In genomic region chr22:23075525-23076216, GRCh38 we compare ENCODE assay signal across 24 cellular contexts. TPM values are rescaled to one million over a fixed set of nuclear protein-coding genes. Genes with fewer than 3 reads are reported as not detected.
DNase-seq lines count a peak whose midpoint lies in the region; ATAC-seq, FAIRE-seq and TF ChIP-seq lines count a peak whose summit lies in the region.
"Had no signal": no experiment of that assay in that cellular context is flagged by ENCODE, and none has a peak within 500 bp of the region (broad histone marks: within the 10 kb centered on the region; RNA-seq: fewer than 3 reads in every experiment).

No MANE protein-coding gene starts in this region.

- intact Hi-C loops in left cardiac atrium (cut with DNase I) (no loop called here), left ventricle myocardium inferior (cut with micrococcal nuclease) (no loop called here)

- DNase-seq in left cardiac atrium (peak; percentile 3), left ventricle myocardium inferior (no peak), SK-MEL-5 (ENCODE audit: low read depth, low spot score) (peak; percentile 9), kidney tubule cell (ENCODE audit: low spot score) (peak; percentile 53), urothelium cell line (ENCODE audit: low spot score) (no peak), NCI-H526 (lab: John Stamatoyannopoulos, UW) (no peak)
- DNase-seq: activated CD4-positive, CD25-positive, alpha-beta regulatory T cell; activated CD8-positive, alpha-beta T cell treated with anti-CD3 and anti-CD28 coated beads, Interleukin-2, amount 10 ng/mL, durations not matched to agents 7 days and 5 days; activated T-cell treated with anti-CD3 and anti-CD28 coated beads, Interleukin-2, amount 50 U/mL, for 48 hours; CD4-positive, CD25-positive, alpha-beta regulatory T cell; DMS153; effector memory CD8-positive, alpha-beta T cell; head of caudate nucleus; NCI-H1417 treated with DMSO at 0.1 percent for 48 hours; NCI-H2171 treated with DMSO at 0.1 percent for 48 hours; NCI-H748 treated with DMSO at 0.1 percent for 48 hours; stimulated activated CD4-positive, alpha-beta T cell treated with anti-CD3 and anti-CD28 coated beads, Interleukin-2, amount 100 ng/mL, for 48 hours; stimulated activated naive CD8-positive, alpha-beta T cell treated with anti-CD3 and anti-CD28 coated beads, Interleukin-15, amount 100 ng/mL, for 72 hours had no signal

- no peak overlapping the region for H3K4me3 ChIP-seq in left ventricle myocardium inferior
- H3K4me3 ChIP-seq: A549, ovary, upper lobe of right lung had no signal

- TF ChIP-seq CTCF in left ventricle myocardium inferior (IDR thresholded peaks at IDR 0.05; ENCODE audit: borderline replicate concordance), result no peak

- no peaks in the 10 kb centered on the region for H3K9me3 ChIP-seq in left ventricle myocardium inferior (replicated peaks)
- H3K9me3 ChIP-seq: A549, ovary, upper lobe of right lung had no signal

- ATAC-seq in left cardiac atrium (no peak), HG02642 (IDR thresholded peaks at IDR 0.05; ENCODE audit: poor library complexity, unreplicated experiment) (no peak), HG03045 (IDR thresholded peaks at IDR 0.05; ENCODE audit: unreplicated experiment) (no peak)
- ATAC-seq: A549; activated CD8-positive, alpha-beta T cell treated with anti-CD3 and anti-CD28 coated beads, Interleukin-2, amount 10 ng/mL, durations not matched to agents 7 days and 5 days; effector memory CD8-positive, alpha-beta T cell; stimulated activated naive CD8-positive, alpha-beta T cell treated with anti-CD3 and anti-CD28 coated beads, Interleukin-15, amount 100 ng/mL, for 72 hours; upper lobe of right lung had no signal

- H3K4me1 ChIP-seq in left ventricle myocardium inferior, result peaks cover 14% of the 10 kb centered on the region
- H3K4me1 ChIP-seq: upper lobe of right lung had no signal

- in situ Hi-C loops in SK-MEL-5 (cut with HindIII; ENCODE audit: low pct_unique_long_range_greater_than_20kb, low sequenced_read_pairs), result no loop called here

- no peaks in the 10 kb centered on the region for H3K36me3 ChIP-seq in left ventricle myocardium inferior
- H3K36me3 ChIP-seq: ovary, upper lobe of right lung had no signal

- no peak overlapping the region for H3K27ac ChIP-seq in left ventricle myocardium inferior (replicated peaks)
- H3K27ac ChIP-seq: A549, ovary, upper lobe of right lung had no signal

- FAIRE-seq in urothelium cell line (lab: Jason Lieb, UNC), result peak; percentile 58
- FAIRE-seq: A549, astrocyte had no signal

- H3K27me3 ChIP-seq in left ventricle myocardium inferior (ENCODE audit: low read depth), result no peaks in the 10 kb centered on the region
- H3K27me3 ChIP-seq: ovary, upper lobe of right lung had no signal

RNA-seq across cellular contexts. Expression of gene GNAZ, which starts 5.4 kb away (rescaled TPM):
- total RNA-seq in left cardiac atrium (1 to 10 TPM; 2.6 to 2.8 TPM), left ventricle myocardium inferior (2.9 TPM)
- 3.6 and 3.9 TPM in 2 replicates for total RNA-seq in SK-MEL-5 (2014; rRNA removed; shearing (Covaris generic))
- polyA plus RNA-seq in SK-MEL-5 (2015; cell fraction: cytosol; rRNA removed), result 3.9 and 6.9 TPM in 2 replicates
- polyA plus RNA-seq in SK-MEL-5 (2015; cell fraction: nucleus; rRNA removed), result 3.3 and 5.9 TPM in 2 replicates

Comparison
In these comparisons a context has a peak if more than half of its experiments do, and no peak if none do; other contexts are left out.
1. DNase-seq: peak in left cardiac atrium (single experiment), SK-MEL-5 (single experiment) and kidney tubule cell (single experiment); none in left ventricle myocardium inferior (single experiment), urothelium cell line (single experiment) and NCI-H526 (0 of 2).